In genomic region chr2:53455094-53455493, GRCh38 we compare ENCODE assay signal across 17 cellular contexts.
A peak's percentile ranks its signal among the peaks of the same experiment; 100 is the strongest.
DNase-seq lines count a peak whose midpoint lies in the region; ATAC-seq, FAIRE-seq and TF ChIP-seq lines count a peak whose summit lies in the region.
"Had no signal": no experiment of that assay in that cellular context is flagged by ENCODE, and none has a peak within 500 bp of the region (broad histone marks: within the 10 kb centered on the region; RNA-seq: fewer than 3 reads in every experiment).

No MANE protein-coding gene starts in this region.

- 0 out of 2 replicates have a peak overlapping the region, but pooled peaks have one; percentile 21 for H2BK5ac ChIP-seq in H1 (ENCODE audit: low read depth, low read length)

- in situ Hi-C loops in HepG2 (cut with HindIII; ENCODE audit: extremely low pct_ligation_motif_present, low pct_unique_long_range_greater_than_20kb) = no loop called here

- H3K4me2 ChIP-seq in H1 (ENCODE audit: insufficient read depth in 1 of 2, low read depth in 2 of 2, low read length in 2 of 2) (no peak overlapping the region), HepG2 (ENCODE audit: low read depth, low read length) (no peak overlapping the region)
- H3K4me2 ChIP-seq: A549 had no signal

- H3K27ac ChIP-seq in H1 (ENCODE audit: low read depth, low read length) = no peak overlapping the region
- H3K27ac ChIP-seq in esophagus squamous epithelium = no peak overlapping the region
- no peak overlapping the region for H3K27ac ChIP-seq in HepG2 (ENCODE audit: extremely low read length, insufficient read depth, low read length)
- H3K27ac ChIP-seq: A549 had no signal

- H3K23ac ChIP-seq in H1 (ENCODE audit: insufficient read length) = no peak overlapping the region

- TF ChIP-seq POLR2A in H1 (IDR thresholded peaks at IDR 0.05; ENCODE audit: control extremely low read depth in 1 of 2, low read depth in 2 of 2, low read length in 2 of 2) (no peak), esophagus squamous epithelium (IDR thresholded peaks at IDR 0.05) (no peak), HepG2 (IDR thresholded peaks at IDR 0.05; ENCODE audit: insufficient read depth in 1 of 2, low read depth in 2 of 2, low read length in 2 of 2) (no peak)

- TF ChIP-seq EP300 in H1 (IDR thresholded peaks at IDR 0.05; ENCODE audit: borderline replicate concordance in 1 of 2, low read depth in 2 of 2, low read length in 2 of 2) (no peak), HepG2 (IDR thresholded peaks at IDR 0.05; ENCODE audit: low read depth in 2 of 2, low read length in 2 of 2) (no peak), HepG2 (CRISPR knock-in tag; IDR thresholded peaks at IDR 0.05; ENCODE audit: borderline replicate concordance) (no peak)

- H4K8ac ChIP-seq in H1 (ENCODE audit: extremely low read depth, insufficient read depth, low read length) = no peak overlapping the region

- no peak overlapping the region for H2AK5ac ChIP-seq in H1 (ENCODE audit: low read depth, low read length)

- FAIRE-seq in H1 (lab: Jason Lieb, UNC) (no peak), urothelium cell line (lab: Jason Lieb, UNC) (peak; percentile 40), HepG2 (lab: Jason Lieb, UNC) (no peak)
- FAIRE-seq: A549, GM19239 had no signal

- WGBS in H1 (ENCODE audit: extremely low coverage in 1 of 2, insufficient coverage in 1 of 2, insufficient read length in 1 of 2, insufficient replicate concordance in 2 of 2, low coverage in 1 of 2, low lambda C conversion rate in 2 of 2, missing lambda C conversion rate in 1 of 2), 2 experiments = 82% methylated on average over 6 of the region's 6 CpGs; no CpG with 5 or more reads in 1 of the 2 experiments
- 84 to 86% methylated on average over 5 to 6 of the region's 6 CpGs for WGBS in esophagus squamous epithelium, 2 donors
- WGBS in HepG2 (ENCODE audit: low lambda C conversion rate) = 32% methylated on average over 5 of the region's 6 CpGs

- no peaks in the 10 kb centered on the region for H3K79me1 ChIP-seq in H1 (ENCODE audit: low read depth, low read length)

- no peak overlapping the region for H2BK15ac ChIP-seq in H1 (ENCODE audit: low read length)

- H3K27me3 ChIP-seq in H1 (replicated peaks in 1 of 4; ENCODE audit: control insufficient read depth in 3 of 4, extremely low read depth in 1 of 4, insufficient read depth in 3 of 4, low read length in 3 of 4) = no peaks in the 10 kb centered on the region
- H3K27me3 ChIP-seq in esophagus squamous epithelium = no peaks in the 10 kb centered on the region
- H3K27me3 ChIP-seq in HepG2 (ENCODE audit: control insufficient read depth in 1 of 2, insufficient read depth in 2 of 2, low read length in 2 of 2) = peaks cover 2 to 9% of the 10 kb centered on the region in 2 experiments; a peak in 1 of 5 replicates

- no peak overlapping the region for H3K18ac ChIP-seq in H1 (ENCODE audit: extremely low read depth, low read length)

- CTCF ChIA-PET in H1 (lab: Charles Lee; ENCODE audit: partially characterized antibody) = no interaction called here
- CTCF ChIA-PET in HepG2 (lab: Yijun Ruan, JAX; ENCODE audit: low intra/inter-chr PET ratio, low total read pairs) = no interaction called here

- no peak overlapping the region for H3K4ac ChIP-seq in H1 (replicated peaks; ENCODE audit: insufficient read length, low read depth, low read length)

- no TSS peak for BruUV-seq in HepG2 (replicated peaks; lab: Mats Ljungman, UMichigan)

- H2BK12ac ChIP-seq in H1 (ENCODE audit: low read depth, low read length) = no peak overlapping the region

- no peak for ATAC-seq in HG02678 (IDR thresholded peaks at IDR 0.05; ENCODE audit: unreplicated experiment)
- no peak for ATAC-seq in HepG2
- ATAC-seq: A549, Panc1 had no signal

- intact Hi-C loops in esophagus squamous epithelium (cut with DNase I) = no loop called here
- intact Hi-C loops in HepG2 (cut with micrococcal nuclease; ENCODE audit: unreplicated experiment) = no loop called here

- H3K23me2 ChIP-seq in H1 (ENCODE audit: low read depth, low read length) = no peaks in the 10 kb centered on the region; the same call in 1 of the 2 replicates

- 0 out of 2 replicates have a peak overlapping the region, but pooled peaks have one; percentile 35 for H2BK20ac ChIP-seq in H1 (ENCODE audit: low read length)

- POLR2A ChIA-PET in H1 (lab: Charles Lee; ENCODE audit: partially characterized antibody) (no interaction called here), HepG2 (lab: Yijun Ruan, JAX) (no interaction called here)

- no peak overlapping the region for H2BK120ac ChIP-seq in H1 (replicated peaks; ENCODE audit: low read depth, low read length)

- peaks cover 0 to 5% (median 0%) of the 10 kb centered on the region in 4 experiments; a peak in 1 of 7 replicates for H3K4me1 ChIP-seq in H1 (replicated peaks in 1 of 4; ENCODE audit: control insufficient read depth in 3 of 4, insufficient read depth in 4 of 4, low read length in 3 of 4)
- no peaks in the 10 kb centered on the region for H3K4me1 ChIP-seq in esophagus squamous epithelium
- H3K4me1 ChIP-seq in HepG2 (ENCODE audit: insufficient read depth, low read length) = no peaks in the 10 kb centered on the region
- H3K4me1 ChIP-seq: A549 had no signal

- H3K9me3 ChIP-seq in H1 (ENCODE audit: insufficient read depth in 2 of 2, low read depth in 1 of 2, low read length in 1 of 2) (0 out of 4 replicates have a peak, but pooled peaks cover 2% of the 10 kb centered on the region in 2 experiments), esophagus squamous epithelium (no peaks in the 10 kb centered on the region), HepG2 (ENCODE audit: low read length) (no peaks in the 10 kb centered on the region)
- H3K9me3 ChIP-seq: A549 had no signal

- H4K20me1 ChIP-seq in H1 (replicated peaks in 1 of 2; ENCODE audit: control insufficient read depth in 1 of 2, insufficient read depth in 2 of 2, low read length in 2 of 2) = no peaks in the 10 kb centered on the region
- H4K20me1 ChIP-seq in HepG2 (ENCODE audit: insufficient read depth, low read length) = no peaks in the 10 kb centered on the region

- H2AFZ ChIP-seq in H1 (ENCODE audit: low read length) = no peak overlapping the region
- H2AFZ ChIP-seq in HepG2 (ENCODE audit: low read length) = no peak overlapping the region

- H3K56ac ChIP-seq in H1 (replicated peaks; ENCODE audit: insufficient read length, low read depth, low read length) = no peak overlapping the region

- DNase-seq in ELR (ENCODE audit: low read depth) (peak; percentile 34), H1 (ENCODE audit: low read depth in 1 of 2, low spot score in 2 of 2) (no peak), left kidney (ENCODE audit: low read depth, low spot score) (peak; percentile 34), urothelium cell line (ENCODE audit: low spot score) (peak; percentile 20), esophagus squamous epithelium (lab: John Stamatoyannopoulos, UW) (no peak), HepG2 (ENCODE audit: low spot score) (no peak)
- DNase-seq: C1 segment of cervical spinal cord, DMS 273 treated with DMSO at 0.1 percent for 48 hours, H7, MV-4-11, NCI-H1417 treated with DMSO at 0.1 percent for 48 hours, NCI-H1930, NCI-H2171 had no signal

- TF ChIP-seq RAD21 in H1 (IDR thresholded peaks at IDR 0.05 in 1 of 2, conservative IDR thresholded peaks at IDR 0.05 in 1 of 2; ENCODE audit: low read depth in 2 of 2, low read length in 2 of 2) (no peak), HepG2 (CRISPR knock-in tag; IDR thresholded peaks at IDR 0.05) (no peak)

- TF ChIP-seq CTCF in H1 (IDR thresholded peaks at IDR 0.05; ENCODE audit: control extremely low read depth in 1 of 3, insufficient read depth in 1 of 3, low read depth in 1 of 3, low read length in 3 of 3) (no peak), esophagus squamous epithelium (IDR thresholded peaks at IDR 0.05) (no peak), HepG2 (CRISPR knock-in tag; IDR thresholded peaks at IDR 0.05) (no peak)

- H3K4me3 ChIP-seq in H1 (ENCODE audit: extremely low read depth in 1 of 4, insufficient read depth in 2 of 4, low read depth in 3 of 4, low read length in 4 of 4) = no peak overlapping the region
- no peak overlapping the region for H3K4me3 ChIP-seq in esophagus squamous epithelium
- no peak overlapping the region for H3K4me3 ChIP-seq in HepG2 (replicated peaks in 1 of 3; ENCODE audit: insufficient read depth in 1 of 3, low read depth in 2 of 3, low read length in 3 of 3)
- H3K4me3 ChIP-seq: A549 had no signal

- H3K79me2 ChIP-seq in H1 (ENCODE audit: control insufficient read depth in 1 of 2, insufficient read depth in 2 of 2, low read length in 2 of 2) (no peaks in the 10 kb centered on the region), HepG2 (ENCODE audit: insufficient read depth, low read length) (no peaks in the 10 kb centered on the region)

- H3K14ac ChIP-seq in H1 (ENCODE audit: insufficient read length) = no peak overlapping the region

- H3K9ac ChIP-seq in H1 (replicated peaks in 1 of 4; ENCODE audit: extremely low read depth in 1 of 4, low read depth in 3 of 4, low read length in 3 of 4) (no peak overlapping the region), HepG2 (ENCODE audit: insufficient read depth, low read depth, low read length) (no peak overlapping the region)

- H3K36me3 ChIP-seq in H1 (ENCODE audit: control insufficient read depth in 2 of 4, insufficient read depth in 4 of 4, low read length in 3 of 4) (no peaks in the 10 kb centered on the region), esophagus squamous epithelium (no peaks in the 10 kb centered on the region), HepG2 (replicated peaks in 1 of 2; ENCODE audit: control insufficient read depth in 1 of 2, insufficient read depth in 2 of 2, low read length in 2 of 2) (no peaks in the 10 kb centered on the region)

- H4K5ac ChIP-seq in H1 (ENCODE audit: insufficient read length, low read depth, low read length) = no peak overlapping the region

- H4K91ac ChIP-seq in H1 (replicated peaks; ENCODE audit: insufficient read length, low read length) = peak overlapping the region; percentile 23

TF ChIP-seq in H1, 55 proteins besides CTCF, POLR2A, EP300 and RAD21 (continues in another document):
- TF ChIP-seq CHD2 (IDR thresholded peaks at IDR 0.05; ENCODE audit: low read length) (no peak), HDAC2 (IDR thresholded peaks at IDR 0.05; ENCODE audit: borderline replicate concordance in 1 of 2, low read depth in 2 of 2, low read length in 2 of 2) (no peak), BCL11A (IDR thresholded peaks at IDR 0.05; ENCODE audit: low read depth in 2 of 2, low read length in 2 of 2) (no peak), SRF (IDR thresholded peaks at IDR 0.05; ENCODE audit: low read depth, low read length) (no peak), GTF2F1 (IDR thresholded peaks at IDR 0.05; ENCODE audit: borderline replicate concordance, low read depth, low read length) (no peak), CHD1 (IDR thresholded peaks at IDR 0.05; ENCODE audit: low read depth, low read length) (no peak)

TF ChIP-seq in HepG2, 621 proteins besides CTCF, POLR2A, EP300 and RAD21 (continues in another document):
- TF ChIP-seq SNAI1 (CRISPR knock-in tag; IDR thresholded peaks at IDR 0.05; ENCODE audit: borderline replicate concordance) (no peak), ZNF703 (CRISPR knock-in tag; IDR thresholded peaks at IDR 0.05; ENCODE audit: borderline replicate concordance) (no peak)

Comparison
In these comparisons a context has a peak if more than half of its experiments do, and no peak if none do; other contexts are left out.
1. DNase-seq: peak in ELR (single experiment), left kidney (single experiment) and urothelium cell line (single experiment); none in H1 (0 of 2), esophagus squamous epithelium (single experiment) and HepG2 (single experiment).